8 cellular contexts compared by ENCODE assay signal in the genomic region with DNA sequence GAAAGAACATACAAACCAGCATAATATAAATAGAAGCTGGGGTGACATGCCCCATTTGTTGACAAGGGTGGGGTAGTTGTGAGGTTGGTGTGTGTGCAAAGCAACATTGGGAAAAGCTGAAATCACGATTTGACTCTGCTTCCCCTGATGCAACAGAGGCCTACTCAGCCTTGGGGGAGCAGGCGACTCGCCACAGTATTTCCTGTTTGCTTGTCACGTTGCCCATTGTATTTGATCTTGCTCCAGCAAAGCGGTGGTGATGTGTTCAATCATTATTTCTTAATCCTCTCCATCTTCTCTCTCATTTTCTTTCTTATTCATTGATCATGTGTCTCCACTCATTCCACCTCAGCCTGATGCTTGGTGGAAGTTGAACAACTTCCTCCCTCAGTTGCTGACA.
DNase-seq lines count a peak whose midpoint lies in the region; ATAC-seq and TF ChIP-seq lines count a peak whose summit lies in the region.

No MANE protein-coding gene starts in this region.

- ATAC-seq in HG03342 (IDR thresholded peaks at IDR 0.05; ENCODE audit: unreplicated experiment) = peak; percentile 64

- TF ChIP-seq CTCF in GM12864 (IDR thresholded peaks at IDR 0.05; ENCODE audit: low read depth, low read length, missing control alignments) = no peak
- TF ChIP-seq CTCF in fibroblast of pulmonary artery (IDR thresholded peaks at IDR 0.05; ENCODE audit: low read length, missing control alignments) = no peak

- DNase-seq in GM12864 (ENCODE audit: low read depth) = peak; percentile 36
- DNase-seq in activated CD4-positive, alpha-beta T cell treated with anti-CD3 and anti-CD28 coated beads, Interleukin-2, amount 50 U/mL, for 48 hours = peak; percentile 45 to 59
- peak; percentile 68 for DNase-seq in fibroblast of pulmonary artery (ENCODE audit: low read depth)
- peak; percentile 61 for DNase-seq in stimulated activated CD8-positive, alpha-beta memory T cell treated with anti-CD3 and anti-CD28 coated beads, Interleukin-4, amount 100 ng/mL, for 48 hours
- DNase-seq in NCI-H187 treated with DMSO at 0.1 percent for 48 hours (lab: John Stamatoyannopoulos, UW) = no peak
- DNase-seq in HPDE6-E6E7 (ENCODE audit: extremely low spot score) = no peak
- no peak for DNase-seq in midbrain (lab: John Stamatoyannopoulos, UW)

- H3K4me3 ChIP-seq in GM12864 (ENCODE audit: low read depth, low read length) (no peak overlapping the region), fibroblast of pulmonary artery (replicated peaks; ENCODE audit: low read depth, low read length) (no peak overlapping the region)

Comparison
In these comparisons a context has a peak if more than half of its experiments do, and no peak if none do; other contexts are left out.
1. DNase-seq: peak in GM12864 (single experiment), activated CD4-positive, alpha-beta T cell treated with anti-CD3 and anti-CD28 coated beads, Interleukin-2, amount 50 U/mL, for 48 hours (2 of 2), fibroblast of pulmonary artery (single experiment) and stimulated activated CD8-positive, alpha-beta memory T cell treated with anti-CD3 and anti-CD28 coated beads, Interleukin-4, amount 100 ng/mL, for 48 hours (single experiment); none in NCI-H187 treated with DMSO at 0.1 percent for 48 hours (single experiment), HPDE6-E6E7 (single experiment) and midbrain (single experiment).